In genomic region chr3:187024561-187025226, GRCh38 we compare ENCODE assay signal across 15 cellular contexts.
DNase-seq lines count a peak whose midpoint lies in the region; TF ChIP-seq lines count a peak whose summit lies in the region.
"Had no signal": no experiment of that assay in that cellular context is flagged by ENCODE, and none has a peak within 500 bp of the region (broad histone marks: within the 10 kb centered on the region; RNA-seq: fewer than 3 reads in every experiment).

No MANE protein-coding gene starts in this region.

- no peak overlapping the region for H2BK5ac ChIP-seq in mesendoderm (ENCODE audit: low read length)

- H3K4me3 ChIP-seq in GM12864 (ENCODE audit: low read depth, low read length) (peak overlapping the region; percentile 49), mesendoderm (ENCODE audit: low read length) (no peak overlapping the region)
- H3K4me3 ChIP-seq: lower lobe of right lung, skin epidermis had no signal

- H3K4me1 ChIP-seq in mesendoderm (ENCODE audit: control insufficient read depth, low read depth, low read length) = peaks cover 7% of the 10 kb centered on the region

- no peaks in the 10 kb centered on the region for H3K27me3 Mint-ChIP-seq in activated CD4-positive, alpha-beta memory T cell treated with anti-CD3 and anti-CD28 coated beads for 36 hours

- peaks cover 6% of the 10 kb centered on the region for H3K79me1 ChIP-seq in mesendoderm (ENCODE audit: low read length)

- POLR2A ChIA-PET in activated CD4-positive, alpha-beta memory T cell treated with anti-CD3 and anti-CD28 coated beads for 36 hours (lab: Charles Lee) = interaction anchor here (0.5 to 3.3 kb wide), 5 partner anchors 18 to 197 kb away, joined by 4 to 21 read pairs (median 6); partner anchors contain the start of gene ST6GAL1

- no CpG with 5 or more reads among the region's 10 CpGs for WGBS in mesendoderm (ENCODE audit: extremely low coverage, insufficient coverage, low lambda C conversion rate)

- peak overlapping the region; percentile 20 for H3K18ac ChIP-seq in mesendoderm (ENCODE audit: low read length)

- CTCF ChIA-PET in activated CD4-positive, alpha-beta memory T cell treated with anti-CD3 and anti-CD28 coated beads for 36 hours (lab: Charles Lee) = interaction anchor here (0.9 kb wide), 1 partner anchor 115 kb away, joined by 3 read pairs; the partner anchor contains the start of gene RPL39L

- no peak overlapping the region for H3K4me2 ChIP-seq in mesendoderm (ENCODE audit: low read length)

- peaks cover 29% of the 10 kb centered on the region for H3K36me3 Mint-ChIP-seq in activated CD4-positive, alpha-beta memory T cell treated with anti-CD3 and anti-CD28 coated beads for 36 hours

- H3K36me3 ChIP-seq in mesendoderm (ENCODE audit: control insufficient read depth, insufficient read depth, low read length) = no peaks in the 10 kb centered on the region
- H3K36me3 ChIP-seq: lower lobe of right lung had no signal

- H2BK120ac ChIP-seq in mesendoderm (ENCODE audit: low read depth, low read length) = no peak overlapping the region

- no peak overlapping the region for H3K56ac ChIP-seq in mesendoderm (ENCODE audit: low read length)

- no peak overlapping the region for H4K8ac ChIP-seq in mesendoderm (ENCODE audit: low read depth, low read length)

- no peak overlapping the region for H3K9ac ChIP-seq in mesendoderm (ENCODE audit: low read length)

- no peaks in the 10 kb centered on the region for H3K27me3 ChIP-seq in mesendoderm (ENCODE audit: insufficient read depth, low read length, poor library complexity)

- no peak overlapping the region for H3K27ac ChIP-seq in mesendoderm (ENCODE audit: low read depth, low read length)

- H2BK15ac ChIP-seq in mesendoderm (replicated peaks; ENCODE audit: low read depth) = no peak overlapping the region

- no peak overlapping the region for H3K23ac ChIP-seq in mesendoderm (ENCODE audit: low read length)

- peak overlapping the region; percentile 96 for H3K27ac Mint-ChIP-seq in activated CD4-positive, alpha-beta memory T cell treated with anti-CD3 and anti-CD28 coated beads for 36 hours

- no peak for TF ChIP-seq CTCF in GM12864 (IDR thresholded peaks at IDR 0.05; ENCODE audit: low read depth, low read length, missing control alignments)

- H3K4me3 Mint-ChIP-seq in activated CD4-positive, alpha-beta memory T cell treated with anti-CD3 and anti-CD28 coated beads for 36 hours = peak overlapping the region; percentile 84

- H3K79me2 ChIP-seq in mesendoderm (ENCODE audit: control insufficient read depth, insufficient read depth, low read length) = no peaks in the 10 kb centered on the region

- no peak overlapping the region for H4K5ac ChIP-seq in mesendoderm (ENCODE audit: low read length)

- peaks cover 47% of the 10 kb centered on the region for H3K4me1 Mint-ChIP-seq in activated CD4-positive, alpha-beta memory T cell treated with anti-CD3 and anti-CD28 coated beads for 36 hours (ENCODE audit: low read depth)

- H3K4ac ChIP-seq in mesendoderm (ENCODE audit: low read depth, low read length) = no peak overlapping the region

- DNase-seq in CD1c-positive myeloid dendritic cell (ENCODE audit: extremely low spot score) = peak; percentile 61
- DNase-seq in GM12864 (ENCODE audit: low read depth) = no peak
- DNase-seq in activated CD4-positive, alpha-beta memory T cell treated with anti-CD3 and anti-CD28 coated beads for 36 hours = no peak
- DNase-seq in mesendoderm = no peak
- no peak for DNase-seq in HuH-7 (ENCODE audit: low spot score)
- no peak for DNase-seq in ACHN
- no peak for DNase-seq in H4 (ENCODE audit: low spot score)
- no peak for DNase-seq in RKO (ENCODE audit: low spot score)
- DNase-seq: GF-D8, lower lobe of right lung, NCI-H1436, NCI-H69, occipital lobe, SIG-M5 had no signal

- peaks cover 5% of the 10 kb centered on the region for H3K9me3 Mint-ChIP-seq in activated CD4-positive, alpha-beta memory T cell treated with anti-CD3 and anti-CD28 coated beads for 36 hours

- in situ Hi-C loops in ACHN (cut with HindIII; ENCODE audit: low pct_ligation_motif_present, low pct_unique_long_range_greater_than_20kb, low sequenced_read_pairs) = no loop called here

- no peak overlapping the region for H2AK5ac ChIP-seq in mesendoderm (ENCODE audit: low read length)

- intact Hi-C loops in activated CD4-positive, alpha-beta memory T cell treated with anti-CD3 and anti-CD28 coated beads for 36 hours (cut with micrococcal nuclease) = loop anchor here (1.0 to 10.0 kb wide), 8 partner anchors 17 to 1090 kb away; partner anchors contain the start of genes EIF4A2, ST6GAL1, TBCCD1 and TRA2B
